28 cellular contexts compared by ENCODE assay signal in the genomic region with DNA sequence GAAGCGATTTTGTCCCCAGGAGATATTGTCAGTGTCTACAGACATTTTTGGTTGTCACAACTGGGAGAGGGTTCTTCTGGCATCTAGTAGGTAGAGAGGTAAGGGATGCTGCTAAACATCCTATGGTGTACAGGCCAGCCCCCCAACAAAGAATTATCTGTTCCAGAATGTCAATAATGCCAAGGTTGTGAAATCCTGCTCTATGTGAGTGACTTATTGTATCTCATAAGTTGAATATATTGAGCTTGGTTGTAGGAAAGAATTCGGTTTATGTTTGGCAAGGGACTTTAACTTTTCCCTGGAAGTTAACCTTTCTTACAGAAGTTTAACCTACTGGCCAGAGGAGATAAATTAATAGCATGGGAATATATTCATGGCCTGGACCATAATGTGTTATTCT.
"Had no signal": no experiment of that assay in that cellular context is flagged by ENCODE, and none has a peak within 500 bp of the region (broad histone marks: within the 10 kb centered on the region; RNA-seq: fewer than 3 reads in every experiment).

No MANE protein-coding gene starts in this region.

- H3K4me1 Mint-ChIP-seq: stimulated activated effector memory CD8-positive, alpha-beta T cell treated with anti-CD3 and anti-CD28 coated beads, Interleukin-12 subunit alpha, Interleukin-12 subunit beta, amount 100 ng/mL, for 72 hours; stimulated activated naive CD8-positive, alpha-beta T cell treated with anti-CD3 and anti-CD28 coated beads, Interleukin-15, amount 100 ng/mL, for 72 hours had no signal

- H3K27me3 Mint-ChIP-seq: stimulated activated memory B cell treated with anti-CD40 and anti-IgM and Interleukin-4, amounts not matched to agents 10 μg/mL and 1 μg/mL and 100 μg/mL, for 72 hours; stimulated activated naive B cell treated with anti-CD40 and anti-IgM and Interleukin-4, amounts not matched to agents 10 μg/mL and 1 μg/mL and 100 μg/mL, for 72 hours; stimulated activated naive CD8-positive, alpha-beta T cell treated with anti-CD3 and anti-CD28 coated beads, Interleukin-15, amount 100 ng/mL, for 72 hours; stimulated activated naive CD8-positive, alpha-beta T cell treated with anti-CD3 and anti-CD28 coated beads, Interleukin-15, Interleukin-2, amounts not matched to agents 100 ng/mL and 50 ng/mL, for 24 hours had no signal

- DNase-seq: stimulated activated CD4-positive, alpha-beta T cell treated with anti-CD3 and anti-CD28 coated beads, Interleukin-2, amount 100 ng/mL, for 48 hours; stimulated activated CD4-positive, alpha-beta T cell treated with anti-CD3 and anti-CD28 coated beads, Interleukin-4, amount 100 ng/mL, for 1 hour; stimulated activated CD4-positive, alpha-beta T cell treated with anti-CD3 and anti-CD28 coated beads, Interleukin-4, amount 100 ng/mL, for 24 hours; stimulated activated CD4-positive, alpha-beta T cell treated with anti-CD3 and anti-CD28 coated beads, Interleukin-4, amount 100 ng/mL, for 4 hours; stimulated activated CD8-positive, alpha-beta memory T cell treated with anti-CD3 and anti-CD28 coated beads, Interleukin-4, amount 100 ng/mL, for 48 hours; stimulated activated naive B cell treated with anti-CD40 and anti-IgM and Interleukin-4, amounts not matched to agents 10 μg/mL and 1 μg/mL and 100 μg/mL, for 72 hours; stimulated activated naive CD4-positive, alpha-beta T cell; stimulated activated naive CD4-positive, alpha-beta T cell treated with Interleukin-2 at 50 U/mL for 16 hours; stimulated activated naive CD8-positive, alpha-beta T cell treated with anti-CD3 and anti-CD28 coated beads, Interleukin-15, amount 100 ng/mL, for 72 hours; stimulated activated naive CD8-positive, alpha-beta T cell treated with anti-CD3 and anti-CD28 coated beads, Interleukin-15, Interleukin-2, amounts not matched to agents 100 U/mL and 50 U/mL, for 24 hours; stomach; substantia nigra; testis; thyroid gland; tibial artery; transverse colon; trophoblast cell; upper lobe of left lung; upper lobe of right lung; uterus had no signal

- H3K27ac Mint-ChIP-seq: stimulated activated effector memory CD8-positive, alpha-beta T cell treated with anti-CD3 and anti-CD28 coated beads, Interleukin-12 subunit alpha, Interleukin-12 subunit beta, amount 100 ng/mL, for 72 hours; stimulated activated memory B cell treated with anti-CD40 and anti-IgM and Interleukin-4, amounts not matched to agents 10 μg/mL and 1 μg/mL and 100 μg/mL, for 72 hours; stimulated activated naive CD8-positive, alpha-beta T cell treated with anti-CD3 and anti-CD28 coated beads, Interleukin-15, amount 100 ng/mL, for 72 hours; stimulated activated naive CD8-positive, alpha-beta T cell treated with anti-CD3 and anti-CD28 coated beads, Interleukin-15, Interleukin-2, amounts not matched to agents 100 ng/mL and 50 ng/mL, for 24 hours had no signal

- H3K27me3 ChIP-seq: stomach, suprapubic skin, testis, thyroid gland, tibial artery, tibial nerve, transverse colon, upper lobe of left lung, upper lobe of right lung, uterus, vagina had no signal

- H3K9me3 ChIP-seq: suprapubic skin, testis, thoracic aorta, thyroid gland, transverse colon, upper lobe of right lung, vagina had no signal

- FAIRE-seq: urothelium cell line had no signal

- H3K4me3 Mint-ChIP-seq: stimulated activated effector memory CD8-positive, alpha-beta T cell treated with anti-CD3 and anti-CD28 coated beads, Interleukin-12 subunit alpha, Interleukin-12 subunit beta, amount 100 ng/mL, for 72 hours; stimulated activated memory B cell treated with anti-CD40 and anti-IgM and Interleukin-4, amounts not matched to agents 10 μg/mL and 1 μg/mL and 100 μg/mL, for 72 hours; stimulated activated naive B cell treated with anti-CD40 and anti-IgM and Interleukin-4, amounts not matched to agents 10 μg/mL and 1 μg/mL and 100 μg/mL, for 72 hours; stimulated activated naive CD8-positive, alpha-beta T cell treated with anti-CD3 and anti-CD28 coated beads, Interleukin-15, amount 100 ng/mL, for 72 hours; stimulated activated naive CD8-positive, alpha-beta T cell treated with anti-CD3 and anti-CD28 coated beads, Interleukin-15, Interleukin-2, amounts not matched to agents 100 ng/mL and 50 ng/mL, for 24 hours had no signal

- H3K36me3 ChIP-seq: stomach, suprapubic skin, thoracic aorta, thyroid gland, tibial artery, transverse colon, upper lobe of left lung, upper lobe of right lung, uterus, vagina had no signal

- H3K4me1 ChIP-seq: suprapubic skin, upper lobe of left lung, upper lobe of right lung, vagina had no signal

- H3K9me3 Mint-ChIP-seq: stimulated activated effector memory CD8-positive, alpha-beta T cell treated with anti-CD3 and anti-CD28 coated beads, Interleukin-12 subunit alpha, Interleukin-12 subunit beta, amount 100 ng/mL, for 72 hours; stimulated activated memory B cell treated with anti-CD40 and anti-IgM and Interleukin-4, amounts not matched to agents 10 μg/mL and 1 μg/mL and 100 μg/mL, for 72 hours had no signal

- H3K27ac ChIP-seq: stomach, suprapubic skin, testis, thoracic aorta, thyroid gland, tibial artery, tibial nerve, transverse colon, upper lobe of left lung, upper lobe of right lung, uterus, vagina had no signal

- ATAC-seq: stimulated activated effector memory CD8-positive, alpha-beta T cell treated with anti-CD3 and anti-CD28 coated beads, Interleukin-12 subunit alpha, Interleukin-12 subunit beta, amount 100 ng/mL, for 72 hours; stimulated activated memory B cell treated with anti-CD40 and anti-IgM and Interleukin-4, amounts not matched to agents 10 μg/mL and 1 μg/mL and 100 μg/mL, for 72 hours; stimulated activated naive B cell treated with anti-CD40 and anti-IgM and Interleukin-4, amounts not matched to agents 10 μg/mL and 1 μg/mL and 100 μg/mL, for 72 hours; stimulated activated naive CD8-positive, alpha-beta T cell treated with anti-CD3 and anti-CD28 coated beads, Interleukin-15, amount 100 ng/mL, for 72 hours; stimulated activated naive CD8-positive, alpha-beta T cell treated with anti-CD3 and anti-CD28 coated beads, Interleukin-15, Interleukin-2, amounts not matched to agents 100 U/mL and 50 U/mL, for 24 hours; upper lobe of right lung had no signal

- H3K4me3 ChIP-seq: stomach, suprapubic skin, testis, thoracic aorta, thyroid gland, tibial artery, tibial nerve, transverse colon, upper lobe of left lung, upper lobe of right lung, uterus, vagina had no signal

- H3K36me3 Mint-ChIP-seq: stimulated activated effector memory CD8-positive, alpha-beta T cell treated with anti-CD3 and anti-CD28 coated beads, Interleukin-12 subunit alpha, Interleukin-12 subunit beta, amount 100 ng/mL, for 72 hours had no signal
